In genomic region chr9:70258692-70259511, GRCh38 we compare ENCODE assay signal across 8 cellular contexts. TPM values are rescaled to one million over a fixed set of nuclear protein-coding genes. Genes with fewer than 3 reads are reported as not detected.
DNase-seq lines count a peak whose midpoint lies in the region; ATAC-seq and TF ChIP-seq lines count a peak whose summit lies in the region.

SMC5 (plus strand) TSS chr9:70258978; CDS start chr9:70259079, 101 bp downstream.

- WGBS in prostate gland = 0% methylated on average over 54 of the region's 75 CpGs

- no peaks in the 10 kb centered on the region for H3K36me3 ChIP-seq in prostate gland

- no peaks in the 10 kb centered on the region for H3K27me3 ChIP-seq in prostate gland (replicated peaks; ENCODE audit: insufficient read depth)

- H3K27ac ChIP-seq in angular gyrus (ENCODE audit: low read depth, low read length) = peak within 1 kb of the TSS; percentile 81
- peak within 1 kb of the TSS; percentile 91 to 98 for H3K27ac ChIP-seq in prostate gland

- no peak for TF ChIP-seq CTCF in prostate gland (IDR thresholded peaks at IDR 0.05)

- DNase-seq in NCI-H187 treated with DMSO at 0.1 percent for 48 hours (lab: John Stamatoyannopoulos, UW) = peak; percentile 5
- DNase-seq in T-helper 2 cell = peak; percentile 76 to 95 (median 81)
- DNase-seq in left ventricle myocardium superior = peak; percentile 95
- peak; percentile 90 for DNase-seq in prostate gland (ENCODE audit: low spot score)
- DNase-seq in ureter (ENCODE audit: low spot score) = peak; percentile 92

- H3K4me3 ChIP-seq in prostate gland = peak within 1 kb of the TSS; percentile 76 to 89

- H3K4me1 ChIP-seq in prostate gland (replicated peaks) = peaks cover 17% of the 10 kb centered on the region

- H3K9me3 ChIP-seq in prostate gland = no peaks in the 10 kb centered on the region

- TF ChIP-seq POLR2A in GM18505 (IDR thresholded peaks at IDR 0.05; ENCODE audit: borderline replicate concordance, extremely low read depth, insufficient read depth, insufficient read length) (peak; percentile 95), prostate gland (IDR thresholded peaks at IDR 0.05) (peak; percentile 98)

- ATAC-seq in GM18505 (IDR thresholded peaks at IDR 0.05; ENCODE audit: unreplicated experiment) (peak; percentile 88), HG02970 (IDR thresholded peaks at IDR 0.05; ENCODE audit: low FRiP score, unreplicated experiment) (peak; percentile 98), left ventricle myocardium superior (peak; percentile 97)

- intact Hi-C loops in left ventricle myocardium superior (cut with micrococcal nuclease) = no loop called here
- intact Hi-C loops in prostate gland (cut with DNase I) = loop anchor here (5.0 to 10.0 kb wide), 3 partner anchors 156 to 343 kb away; partner anchors contain the start of gene KLF9

RNA-seq across cellular contexts. Expression of gene SMC5, which starts in this region (rescaled TPM):
- total RNA-seq in left ventricle myocardium superior (10.5 TPM), prostate gland (10 to 100 TPM; 28.7 to 29.7 TPM), ureter (54.4 TPM)

Comparison
In these comparisons a context has a peak if more than half of its experiments do, and no peak if none do; other contexts are left out.
1. Peak in every context shown above with its lines: DNase-seq, ATAC-seq, H3K4me3 ChIP-seq and H3K27ac ChIP-seq.
2. DNase-seq: peak in every context shown above with its lines; median percentile 95 in left ventricle myocardium superior; 92 in ureter; 90 in prostate gland; 81 in T-helper 2 cell; 5 in NCI-H187 treated with DMSO at 0.1 percent for 48 hours.